Comparison of ENCODE assay signal across 14 cellular contexts in genomic region chr1:85125891-85126290, GRCh38.
"Had no signal": no experiment of that assay in that cellular context is flagged by ENCODE, and none has a peak within 500 bp of the region (broad histone marks: within the 10 kb centered on the region; RNA-seq: fewer than 3 reads in every experiment).

No MANE protein-coding gene starts in this region.

- H3K27ac ChIP-seq: breast epithelium, gastroesophageal sphincter, neural progenitor cell, skin epidermis, stomach, thoracic aorta had no signal

- H3K4me1 Mint-ChIP-seq: T-helper 17 cell had no signal

- H3K27me3 Mint-ChIP-seq: activated naive CD8-positive, alpha-beta T cell had no signal

- DNase-seq: activated CD4-positive, alpha-beta T cell treated with anti-CD3 and anti-CD28 coated beads, Interleukin-2, amount 50 U/mL, for 4 hours; activated gamma-delta T cell; activated T-cell treated with anti-CD3 and anti-CD28 coated beads, Interleukin-2, amount 50 U/mL, for 24 hours; islet precursor cell; left ventricle myocardium superior; retina; stomach; T-helper 17 cell had no signal

- H3K27ac Mint-ChIP-seq: activated naive CD8-positive, alpha-beta T cell; activated T-cell treated with anti-CD3 and anti-CD28 coated beads, Interleukin-2, amount 50 U/mL, for 24 hours; neural progenitor cell; T-helper 17 cell had no signal

- H3K9me3 Mint-ChIP-seq: activated T-cell treated with anti-CD3 and anti-CD28 coated beads, Interleukin-2, amount 50 U/mL, for 24 hours; neural progenitor cell had no signal

- H3K36me3 Mint-ChIP-seq: activated naive CD8-positive, alpha-beta T cell; neural progenitor cell had no signal

- H3K4me3 Mint-ChIP-seq: activated naive CD8-positive, alpha-beta T cell; activated T-cell treated with anti-CD3 and anti-CD28 coated beads, Interleukin-2, amount 50 U/mL, for 24 hours; neural progenitor cell; T-helper 17 cell had no signal
